ENCODE assay signal across 22 cellular contexts in the genomic region with DNA sequence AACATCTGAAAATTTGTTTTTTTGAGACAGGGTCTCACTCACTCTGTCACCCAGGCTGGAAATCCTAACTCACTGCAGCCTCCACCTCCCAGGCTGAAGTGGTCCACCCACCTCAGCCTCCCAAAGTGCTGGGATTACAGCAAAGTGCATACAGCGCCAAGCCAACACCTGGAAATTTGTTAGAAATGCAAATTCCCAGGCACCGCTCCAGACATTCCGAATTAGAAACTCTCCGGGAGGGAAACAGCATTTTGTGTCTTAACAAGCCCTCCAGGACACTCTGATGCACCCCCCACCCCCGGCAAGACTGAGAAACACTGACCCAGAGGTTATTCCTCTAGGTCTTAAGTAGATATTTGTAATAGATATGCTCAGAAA. TPM values are rescaled to one million over a fixed set of nuclear protein-coding genes. Genes with fewer than 3 reads are reported as not detected.
A peak's percentile ranks its signal among the peaks of the same experiment; 100 is the strongest.
DNase-seq lines count a peak whose midpoint lies in the region; ATAC-seq and TF ChIP-seq lines count a peak whose summit lies in the region.
"Had no signal": no experiment of that assay in that cellular context is flagged by ENCODE, and none has a peak within 500 bp of the region (broad histone marks: within the 10 kb centered on the region; RNA-seq: fewer than 3 reads in every experiment).

No MANE protein-coding gene starts in this region.

- H3K4me1 Mint-ChIP-seq in natural killer cell: peaks cover 58 to 63% of the 10 kb centered on the region in 2 donors
- H3K4me1 Mint-ChIP-seq in natural killer cell treated with Interleukin-12 subunit alpha and Interleukin-12 subunit beta and Interleukin-15 and Interleukin-18, amount 100 ng/mL, for 72 hours (ENCODE audit: low read depth in 2 of 2): peaks cover 34 to 46% of the 10 kb centered on the region in 2 donors

- H3K9ac ChIP-seq in mesendoderm (ENCODE audit: low read length): no peak overlapping the region
- H3K9ac ChIP-seq: GM23248 had no signal

- H4K8ac ChIP-seq in mesendoderm (ENCODE audit: low read depth, low read length): no peak overlapping the region

- H2BK120ac ChIP-seq in mesendoderm (ENCODE audit: low read depth, low read length): no peak overlapping the region

- peak overlapping the region; percentile 61 for H3K18ac ChIP-seq in mesendoderm (ENCODE audit: low read length)

- H3K23ac ChIP-seq in mesendoderm (ENCODE audit: low read length): no peak overlapping the region

- no peaks in the 10 kb centered on the region for H3K36me3 Mint-ChIP-seq in natural killer cell
- no peaks in the 10 kb centered on the region for H3K36me3 Mint-ChIP-seq in natural killer cell treated with Interleukin-12 subunit alpha and Interleukin-12 subunit beta and Interleukin-15 and Interleukin-18, amount 100 ng/mL, for 72 hours
- H3K36me3 Mint-ChIP-seq: IgD-negative memory B cell had no signal

- no peaks in the 10 kb centered on the region for H3K36me3 ChIP-seq in body of pancreas (replicated peaks in 1 of 2; ENCODE audit: insufficient read depth in 1 of 2, low read depth in 2 of 2)
- H3K36me3 ChIP-seq in mesendoderm (ENCODE audit: control insufficient read depth, insufficient read depth, low read length): no peaks in the 10 kb centered on the region
- H3K36me3 ChIP-seq: BE2C had no signal

- no peaks in the 10 kb centered on the region for H3K27me3 Mint-ChIP-seq in natural killer cell (ENCODE audit: low read depth in 2 of 2)
- H3K27me3 Mint-ChIP-seq in natural killer cell treated with Interleukin-12 subunit alpha and Interleukin-12 subunit beta and Interleukin-15 and Interleukin-18, amount 100 ng/mL, for 72 hours: no peaks in the 10 kb centered on the region
- H3K27me3 Mint-ChIP-seq: CD4-positive, CD25-positive, alpha-beta regulatory T cell; IgD-negative memory B cell had no signal

- H3K4me2 ChIP-seq in mesendoderm (ENCODE audit: low read length): no peak overlapping the region

- no peak overlapping the region for H4K5ac ChIP-seq in mesendoderm (ENCODE audit: low read length)

- CTCF ChIA-PET in RWPE1 (lab: Yijun Ruan, JAX): no interaction called here

- no peak for DNase-seq in natural killer cell
- no peak for DNase-seq in natural killer cell treated with Interleukin-12 subunit alpha and Interleukin-12 subunit beta and Interleukin-15 and Interleukin-18, amount 100 ng/mL, for 72 hours (ENCODE audit: low spot score)
- peak in 1 of 4 donors; percentile 32 for DNase-seq in body of pancreas
- peak; percentile 65 for DNase-seq in mesendoderm
- no peak for DNase-seq in medulla oblongata (ENCODE audit: extremely low spot score)
- no peak for DNase-seq in RWPE1 (ENCODE audit: low spot score)
- no peak for DNase-seq in COLO829 (ENCODE audit: low spot score)
- DNase-seq: BE2C; CD4-positive, CD25-positive, alpha-beta regulatory T cell; DMS153; GM23248; Karpas-422; NCI-H1092; NCI-H1436 treated with DMSO at 0.1 percent for 48 hours; NCI-H2029; NCI-H2171 treated with DMSO at 0.1 percent for 48 hours; NCI-H446 had no signal

- POLR2A ChIA-PET in RWPE1 (lab: Yijun Ruan, JAX; ENCODE audit: low non-redundant PET): no interaction called here

- no peaks in the 10 kb centered on the region for H3K27me3 ChIP-seq in body of pancreas
- H3K27me3 ChIP-seq in mesendoderm (ENCODE audit: insufficient read depth, low read length, poor library complexity): no peaks in the 10 kb centered on the region
- H3K27me3 ChIP-seq: BE2C had no signal

- H3K27ac Mint-ChIP-seq in natural killer cell: no peak overlapping the region
- H3K27ac Mint-ChIP-seq in natural killer cell treated with Interleukin-12 subunit alpha and Interleukin-12 subunit beta and Interleukin-15 and Interleukin-18, amount 100 ng/mL, for 72 hours: no peak overlapping the region

- H2BK15ac ChIP-seq in mesendoderm (replicated peaks; ENCODE audit: low read depth): no peak overlapping the region

- no peak overlapping the region for H2BK5ac ChIP-seq in mesendoderm (ENCODE audit: low read length)

- H3K9me3 Mint-ChIP-seq in natural killer cell: no peaks in the 10 kb centered on the region
- no peaks in the 10 kb centered on the region for H3K9me3 Mint-ChIP-seq in natural killer cell treated with Interleukin-12 subunit alpha and Interleukin-12 subunit beta and Interleukin-15 and Interleukin-18, amount 100 ng/mL, for 72 hours
- H3K9me3 Mint-ChIP-seq: IgD-negative memory B cell had no signal

- H3K4me1 ChIP-seq in body of pancreas: peaks cover 60% of the 10 kb centered on the region
- H3K4me1 ChIP-seq in mesendoderm (ENCODE audit: control insufficient read depth, low read depth, low read length): peaks cover 12% of the 10 kb centered on the region

- peak overlapping the region; percentile 13 for H3K4me3 Mint-ChIP-seq in natural killer cell
- no peak overlapping the region for H3K4me3 Mint-ChIP-seq in natural killer cell treated with Interleukin-12 subunit alpha and Interleukin-12 subunit beta and Interleukin-15 and Interleukin-18, amount 100 ng/mL, for 72 hours

- H3K56ac ChIP-seq in mesendoderm (ENCODE audit: low read length): no peak overlapping the region

- WGBS in body of pancreas, 2 donors: 37 to 38% methylated on average over 4 to 5 of the region's 5 CpGs
- WGBS in mesendoderm (ENCODE audit: extremely low coverage, insufficient coverage, low lambda C conversion rate): no CpG with 5 or more reads among the region's 5 CpGs

- no peaks in the 10 kb centered on the region for H3K9me3 ChIP-seq in body of pancreas
- H3K9me3 ChIP-seq: BE2C had no signal

- H3K79me2 ChIP-seq in mesendoderm (ENCODE audit: control insufficient read depth, insufficient read depth, low read length): peaks cover 65% of the 10 kb centered on the region

- ATAC-seq in natural killer cell (no peak), body of pancreas (peak; percentile 12), HG03139 (IDR thresholded peaks at IDR 0.05; ENCODE audit: unreplicated experiment) (no peak)
- ATAC-seq in natural killer cell treated with Interleukin-12 subunit alpha and Interleukin-12 subunit beta and Interleukin-15 and Interleukin-18, amount 100 ng/mL, for 72 hours: no peak
- ATAC-seq: GM12878, Panc1 had no signal

- H3K27ac ChIP-seq in body of pancreas (peak overlapping the region; percentile 59 to 84 (median 66)), mesendoderm (ENCODE audit: low read depth, low read length) (peak overlapping the region; percentile 49), RWPE1 (no peak overlapping the region)
- H3K27ac ChIP-seq: GM23248, HL-60 had no signal

- H2AK5ac ChIP-seq in mesendoderm (ENCODE audit: low read length): no peak overlapping the region

- no peak overlapping the region for H3K4me3 ChIP-seq in body of pancreas
- H3K4me3 ChIP-seq in mesendoderm (ENCODE audit: low read length): no peak overlapping the region
- H3K4me3 ChIP-seq: GM12878, GM23248 had no signal

- intact Hi-C loops in natural killer cell (cut with micrococcal nuclease) (no loop called here), body of pancreas (cut with DNase I) (no loop called here)

- peaks cover 8% of the 10 kb centered on the region for H3K79me1 ChIP-seq in mesendoderm (ENCODE audit: low read length)

- no peak overlapping the region for H3K4ac ChIP-seq in mesendoderm (ENCODE audit: low read depth, low read length)

- TF ChIP-seq POLR2A in body of pancreas (IDR thresholded peaks at IDR 0.05): no peak

- TF ChIP-seq CTCF in natural killer cell (IDR thresholded peaks at IDR 0.05) (no peak), body of pancreas (IDR thresholded peaks at IDR 0.05) (no peak), RWPE1 (conservative IDR thresholded peaks at IDR 0.05; ENCODE audit: low read depth) (no peak)

RNA-seq across cellular contexts. Expression of a gene that starts 49.1 kb away (rescaled TPM):
- 100 to 1,000 TPM; 161 to 189 (median 178) TPM for total RNA-seq in natural killer cell
- total RNA-seq in natural killer cell treated with Interleukin-12 subunit alpha and Interleukin-12 subunit beta and Interleukin-15 and Interleukin-18, amount 100 ng/mL, for 72 hours: 10 to 100 TPM; 74.2 to 79.2 TPM
- total RNA-seq in body of pancreas: 10 to 100 TPM; 27.7 to 35.3 TPM
- polyA plus RNA-seq in mesendoderm (2013, experiment 1 of 2): 14.8 TPM
- polyA plus RNA-seq in mesendoderm (2013, experiment 2 of 2): 15.0 TPM

RNA-seq across cellular contexts. Expression of a gene that starts 49.5 kb away (rescaled TPM):
- total RNA-seq in natural killer cell (10 to 100 TPM; 18.7 to 26.0 (median 23.9) TPM), body of pancreas (10 to 100 TPM; 11.9 to 15.3 TPM)
- total RNA-seq in natural killer cell treated with Interleukin-12 subunit alpha and Interleukin-12 subunit beta and Interleukin-15 and Interleukin-18, amount 100 ng/mL, for 72 hours: 10 to 100 TPM; 19.0 to 23.7 TPM
- polyA plus RNA-seq in mesendoderm (2013, experiment 1 of 2): 28.7 TPM
- polyA plus RNA-seq in mesendoderm (2013, experiment 2 of 2): 27.1 TPM
